17 cellular contexts compared by ENCODE assay signal in genomic region chr5:98201006-98201620, GRCh38.
"Had no signal": no experiment of that assay in that cellular context is flagged by ENCODE, and none has a peak within 500 bp of the region (broad histone marks: within the 10 kb centered on the region; RNA-seq: fewer than 3 reads in every experiment).

No MANE protein-coding gene starts in this region.

- H3K9me3 ChIP-seq: ascending aorta, suprapubic skin had no signal

- H3K27me3 ChIP-seq: ascending aorta, cardiac muscle cell, suprapubic skin had no signal

- DNase-seq: activated CD4-positive, alpha-beta T cell treated with anti-CD3 and anti-CD28 coated beads, Interleukin-2, amount 50 U/mL, for 1 hour; activated CD8-positive, alpha-beta memory T cell treated with anti-CD3 and anti-CD28 coated beads for 24 hours; activated naive CD4-positive, alpha-beta T cell; foreskin melanocyte; left cardiac atrium; retina; stimulated activated CD4-positive, alpha-beta T cell treated with anti-CD3 and anti-CD28 coated beads, Interleukin-4, amount 100 ng/mL, for 24 hours; stimulated activated CD8-positive, alpha-beta memory T cell treated with anti-CD3 and anti-CD28 coated beads, Interleukin-4, amount 100 ng/mL, for 48 hours; stimulated activated naive CD8-positive, alpha-beta T cell treated with anti-CD3 and anti-CD28 coated beads, Interleukin-15, Interleukin-2, amounts not matched to agents 100 U/mL and 50 U/mL, for 24 hours; trophoblast cell had no signal

- H3K79me2 ChIP-seq: parathyroid adenoma had no signal

- H3K9ac ChIP-seq: parathyroid adenoma had no signal

- H3K4me3 ChIP-seq: ascending aorta, cardiac muscle cell, lung, skin epidermis, suprapubic skin had no signal

- H2AFZ ChIP-seq: parathyroid adenoma had no signal

- H3K36me3 ChIP-seq: ascending aorta, cardiac muscle cell, suprapubic skin had no signal

- H3K4me1 ChIP-seq: ascending aorta, parathyroid adenoma, suprapubic skin had no signal

- H3K27ac ChIP-seq: ascending aorta, cardiac muscle cell, parathyroid adenoma, skin epidermis, suprapubic skin had no signal

- ATAC-seq: activated CD4-positive, CD25-positive, alpha-beta regulatory T cell treated with anti-CD3 and anti-CD28 coated beads, Interleukin-2, amount 50 U/mL, for 24 hours; left cardiac atrium; stimulated activated naive CD8-positive, alpha-beta T cell treated with anti-CD3 and anti-CD28 coated beads, Interleukin-15, Interleukin-2, amounts not matched to agents 100 U/mL and 50 U/mL, for 24 hours had no signal
